20 cellular contexts compared by ENCODE assay signal in the genomic region with DNA sequence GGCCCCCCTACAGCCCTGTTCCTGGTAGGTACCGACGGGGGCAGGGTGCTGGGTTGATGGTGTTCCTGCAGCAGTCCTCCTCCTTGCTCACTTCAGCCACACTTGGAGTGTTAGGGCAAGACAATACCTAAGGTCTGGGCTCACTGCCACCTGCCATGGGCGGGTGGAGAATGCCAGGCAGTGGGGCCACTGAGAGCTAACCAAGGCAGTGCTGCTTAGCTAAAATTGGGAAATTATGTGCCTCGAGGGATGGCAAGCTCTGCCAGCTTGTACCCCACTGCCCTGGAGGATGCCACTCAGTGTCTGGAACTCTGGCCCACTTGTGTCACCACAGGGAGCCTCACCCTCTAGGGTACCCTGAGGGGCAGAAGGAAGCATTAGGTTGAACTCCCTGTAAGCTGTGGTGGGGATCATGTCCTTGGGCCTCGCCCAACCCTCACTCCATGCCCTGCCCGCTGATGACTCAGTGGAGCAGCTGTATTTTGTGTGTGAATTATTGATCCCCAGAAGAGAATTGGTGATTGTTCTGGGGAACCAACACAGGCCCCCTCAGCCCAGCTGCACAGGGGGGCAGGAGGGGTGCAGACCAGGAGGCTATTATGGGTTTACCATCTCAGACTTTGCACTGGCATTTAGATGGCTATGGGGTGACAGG. TPM values are rescaled to one million over a fixed set of nuclear protein-coding genes. Genes with fewer than 3 reads are reported as not detected.
A peak's percentile ranks its signal among the peaks of the same experiment; 100 is the strongest.
DNase-seq lines count a peak whose midpoint lies in the region; ATAC-seq and TF ChIP-seq lines count a peak whose summit lies in the region.
"Had no signal": no experiment of that assay in that cellular context is flagged by ENCODE, and none has a peak within 500 bp of the region (broad histone marks: within the 10 kb centered on the region; RNA-seq: fewer than 3 reads in every experiment).

No MANE protein-coding gene starts in this region.

- WGBS in stomach, 5 donors = 49 to 60% (median 54%) methylated on average over 4 to 6 of the region's 6 CpGs

- peak overlapping the region; percentile 99 for H3K27ac ChIP-seq in RWPE1
- H3K27ac ChIP-seq in stomach = no peak overlapping the region
- H3K27ac ChIP-seq: BLaER1 treated with 17β-estradiol and CSF1 and Interleukin-3, amounts not matched to agents 10 nM and 100 nM; brain microvascular endothelial cell; foreskin keratinocyte; parathyroid adenoma; spleen had no signal

- no peak for TF ChIP-seq POLR2A in stomach (IDR thresholded peaks at IDR 0.05)

- no peak for TF ChIP-seq RAD21 in Ishikawa (IDR thresholded peaks at IDR 0.05; ENCODE audit: low read depth)

- POLR2A ChIA-PET in RWPE1 (lab: Yijun Ruan, JAX; ENCODE audit: low non-redundant PET) = interaction anchor here (0.5 kb wide), 1 partner anchor 16 kb away, joined by 3 read pairs; no protein-coding TSS in a partner anchor

- DNase-seq in RWPE1 (ENCODE audit: low spot score) = no peak
- DNase-seq in stomach = peak; percentile 37
- no peak for DNase-seq in NCI-H187 (lab: John Stamatoyannopoulos, UW)
- DNase-seq in NCI-H1436 treated with DMSO at 0.1 percent for 48 hours (lab: John Stamatoyannopoulos, UW) = no peak
- DNase-seq: activated CD8-positive, alpha-beta T cell treated with anti-CD3 and anti-CD28 coated beads, Interleukin-2, amount 10 ng/mL, durations not matched to agents 7 days and 5 days; brain microvascular endothelial cell; foreskin keratinocyte; stimulated activated naive CD8-positive, alpha-beta T cell treated with anti-CD3 and anti-CD28 coated beads, Interleukin-15, amount 100 ng/mL, for 72 hours had no signal

- CTCF ChIA-PET in RWPE1 (lab: Yijun Ruan, JAX) = interaction anchor here (0.7 to 0.9 kb wide), 2 partner anchors 9 to 16 kb away, joined by 3 to 5 read pairs; no protein-coding TSS in a partner anchor

- peaks cover 0 to 5% (median 0%) of the 10 kb centered on the region in 3 donors for H3K27me3 ChIP-seq in stomach
- H3K27me3 ChIP-seq: BLaER1 treated with 17β-estradiol and CSF1 and Interleukin-3, amounts not matched to agents 10 nM and 100 nM; brain microvascular endothelial cell; foreskin keratinocyte had no signal

- H3K9me3 ChIP-seq in stomach = no peaks in the 10 kb centered on the region
- H3K9me3 ChIP-seq: BLaER1 treated with 17β-estradiol and CSF1 and Interleukin-3, amounts not matched to agents 10 nM and 100 nM; spleen had no signal

- ATAC-seq in esophagus mucosa (peak; percentile 47), GM21576 (IDR thresholded peaks at IDR 0.05; ENCODE audit: unreplicated experiment) (no peak)
- ATAC-seq: activated CD8-positive, alpha-beta T cell treated with anti-CD3 and anti-CD28 coated beads, Interleukin-2, amount 10 ng/mL, durations not matched to agents 7 days and 5 days; foreskin keratinocyte; GM12878; SK-N-SH treated with all-trans-retinoic acid at 6 μM for 48 hours; stimulated activated naive CD8-positive, alpha-beta T cell treated with anti-CD3 and anti-CD28 coated beads, Interleukin-15, amount 100 ng/mL, for 72 hours had no signal

- no peak overlapping the region for H3K4me3 ChIP-seq in stomach
- H3K4me3 ChIP-seq: BLaER1 treated with 17β-estradiol and CSF1 and Interleukin-3, amounts not matched to agents 10 nM and 100 nM; GM12878; spleen had no signal

- intact Hi-C loops in stomach (cut with DNase I; ENCODE audit: low total_unique reads) = no loop called here

- H3K36me3 ChIP-seq in stomach = peaks cover 42 to 56% (median 51%) of the 10 kb centered on the region in 4 donors

- peaks cover 33 to 68% (median 52%) of the 10 kb centered on the region in 4 donors for H3K4me1 ChIP-seq in stomach

- TF ChIP-seq EP300 in Ishikawa (IDR thresholded peaks at IDR 0.05; ENCODE audit: borderline replicate concordance) = no peak
- TF ChIP-seq EP300 in stomach (IDR thresholded peaks at IDR 0.05) = no peak

- TF ChIP-seq CTCF in RWPE1 (conservative IDR thresholded peaks at IDR 0.05; ENCODE audit: low read depth) = no peak
- TF ChIP-seq CTCF in stomach (IDR thresholded peaks at IDR 0.05) = no peak

TF ChIP-seq in Ishikawa, 13 proteins besides CTCF, POLR2A, EP300 and RAD21:
- TF ChIP-seq, protein P1, sequence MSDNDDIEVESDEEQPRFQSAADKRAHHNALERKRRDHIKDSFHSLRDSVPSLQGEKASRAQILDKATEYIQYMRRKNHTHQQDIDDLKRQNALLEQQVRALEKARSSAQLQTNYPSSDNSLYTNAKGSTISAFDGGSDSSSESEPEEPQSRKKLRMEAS (IDR thresholded peaks at IDR 0.05) = peak; percentile 34; the same call in 1 of the 2 replicates
- no peak for TF ChIP-seq ZBTB7A (IDR thresholded peaks at IDR 0.05; ENCODE audit: low read depth)

RNA-seq across cellular contexts. Expression of gene PHLDB1, which starts 17.7 kb away (rescaled TPM):
- total RNA-seq in esophagus mucosa = 9.3 TPM
- total RNA-seq in stomach = 100 to 1,000 TPM in 1 of 5 donors, 10 to 100 TPM in 4; 34.4 to 291 (median 50.2) TPM
- 10 to 100 TPM; 28.4 to 43.1 (median 39.7) TPM for polyA plus RNA-seq in stomach

RNA-seq across cellular contexts. Expression of gene ARCN1, which starts 53.0 kb away (rescaled TPM):
- total RNA-seq in esophagus mucosa = 71.7 TPM
- 100 to 1,000 TPM in 1 of 5 donors, 10 to 100 TPM in 4; 22.0 to 115 (median 60.0) TPM for total RNA-seq in stomach
- 100 to 1,000 TPM in 1 of 3 donors, 10 to 100 TPM in 2; 50.7 to 107 (median 60.2) TPM for polyA plus RNA-seq in stomach

RNA-seq across cellular contexts. Expression of gene TREH, which starts 54.3 kb away (rescaled TPM):
- total RNA-seq in esophagus mucosa (0.68 TPM), stomach (under 1 TPM in 1 of 5 donors, not detected in 4; 0.45 TPM)
- 1 to 10 TPM in 2 of 3 donors, under 1 TPM in 1; 0.76 to 2.2 (median 1.4) TPM for polyA plus RNA-seq in stomach
- total RNA-seq: activated CD8-positive, alpha-beta T cell treated with anti-CD3 and anti-CD28 coated beads, Interleukin-2, amount 10 ng/mL, durations not matched to agents 7 days and 5 days; activated T-helper 2 cell treated with anti-CD3 and anti-CD28 coated beads, Interferon-gamma antibody, Interleukin-2, Interleukin-4, amounts not matched to agents 10 μg/mL and 5 μg/mL and 100 μg/mL, durations not matched to agents 14 hours and 24 hours and 36 hours; foreskin keratinocyte; GM12878; HT1080; M059J; mesothelial cell of epicardium; spleen had no signal
- polyA plus RNA-seq: GM12878 had no signal

RNA-seq across cellular contexts. Expression of gene IFT46, which starts 59.4 kb away (rescaled TPM):
- total RNA-seq in esophagus mucosa = 14.6 TPM
- 100 to 1,000 TPM in 1 of 5 donors, 10 to 100 TPM in 3, 1 to 10 TPM in 1; 3.5 to 113 (median 28.4) TPM for total RNA-seq in stomach
- 10 to 100 TPM; 15.4 to 17.9 (median 17.5) TPM for polyA plus RNA-seq in stomach
